1 cellular context compared by ENCODE assay signal in genomic region chr9:132878695-132879064, GRCh38.
TF ChIP-seq lines count a peak whose summit lies in the region.

TSS of gene SPACA9 (plus strand) at chr9:132878898. CDS start at chr9:132883948, 5,050 bp downstream.

TF ChIP-seq in SK-N-SH, 30 proteins besides CTCF, POLR2A, EP300 and RAD21 (continued from another document):
- no peak for TF ChIP-seq REST (IDR thresholded peaks at IDR 0.05; ENCODE audit: low read depth, low read length)
- TF ChIP-seq MAX (IDR thresholded peaks at IDR 0.05; ENCODE audit: low read depth) = no peak
- no peak for TF ChIP-seq TCF12 (IDR thresholded peaks at IDR 0.05)
- TF ChIP-seq EZH2phosphoT487 (IDR thresholded peaks at IDR 0.05; ENCODE audit: borderline replicate concordance, low read depth) = no peak
